In the genomic region with DNA sequence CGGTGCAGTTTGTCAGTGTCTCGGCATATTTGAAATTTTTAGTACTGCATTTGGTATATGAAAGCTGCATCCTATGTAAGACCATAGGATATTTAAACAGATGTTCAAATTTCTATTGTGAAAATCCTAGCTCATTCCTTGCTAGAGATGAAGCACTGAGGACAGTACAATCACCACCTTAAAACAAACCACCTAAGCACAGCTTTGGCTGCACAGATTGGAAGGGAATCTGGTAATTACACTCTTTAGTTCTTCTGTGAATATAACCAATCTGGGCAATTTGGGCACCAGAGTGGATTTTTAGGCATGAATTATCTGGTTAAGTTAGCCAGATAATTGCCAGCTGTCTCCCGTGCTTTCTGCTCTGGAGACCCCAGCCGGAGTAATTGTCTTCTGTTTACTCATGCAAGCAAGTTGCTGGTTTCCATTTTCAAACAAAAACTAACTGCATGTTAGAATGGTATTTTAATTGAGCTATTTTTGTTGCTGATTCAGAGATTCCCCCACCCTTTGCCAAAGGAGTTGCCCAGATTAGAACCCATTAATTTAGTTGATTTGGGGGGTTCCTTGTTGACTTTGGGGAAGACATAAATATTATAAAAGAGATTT, we compare ENCODE assay signal across 1 cellular context.
TF ChIP-seq lines count a peak whose summit lies in the region.

No MANE protein-coding gene starts in this region.

TF ChIP-seq in SK-N-SH, 30 proteins besides CTCF, POLR2A, EP300 and RAD21:
- TF ChIP-seq EZH2phosphoT487 (IDR thresholded peaks at IDR 0.05; ENCODE audit: borderline replicate concordance, low read depth) (no peak), TCF12 (IDR thresholded peaks at IDR 0.05) (no peak), RCOR1 (IDR thresholded peaks at IDR 0.05; ENCODE audit: low read length) (no peak), FOXJ3 (CRISPR knock-in tag; IDR thresholded peaks at IDR 0.05) (no peak), SIN3A (IDR thresholded peaks at IDR 0.05; ENCODE audit: borderline replicate concordance, low read depth, low read length) (no peak), FOXM1 (IDR thresholded peaks at IDR 0.05; ENCODE audit: low read depth) (no peak), GABPA (IDR thresholded peaks at IDR 0.05; ENCODE audit: low read depth) (no peak), TEAD4 (IDR thresholded peaks at IDR 0.05; ENCODE audit: borderline replicate concordance, insufficient read depth) (no peak), YY1 (IDR thresholded peaks at IDR 0.05; ENCODE audit: low read depth) (no peak), RFX5 (IDR thresholded peaks at IDR 0.05; ENCODE audit: low read length) (no peak), POLR2AphosphoS5 (IDR thresholded peaks at IDR 0.05; ENCODE audit: low read depth, low read length) (no peak), JUND (IDR thresholded peaks at IDR 0.05) (no peak), FOSL2 (IDR thresholded peaks at IDR 0.05; ENCODE audit: borderline replicate concordance, low read depth) (no peak), PBX3 (IDR thresholded peaks at IDR 0.05) (no peak)
- TF ChIP-seq, protein P1, sequence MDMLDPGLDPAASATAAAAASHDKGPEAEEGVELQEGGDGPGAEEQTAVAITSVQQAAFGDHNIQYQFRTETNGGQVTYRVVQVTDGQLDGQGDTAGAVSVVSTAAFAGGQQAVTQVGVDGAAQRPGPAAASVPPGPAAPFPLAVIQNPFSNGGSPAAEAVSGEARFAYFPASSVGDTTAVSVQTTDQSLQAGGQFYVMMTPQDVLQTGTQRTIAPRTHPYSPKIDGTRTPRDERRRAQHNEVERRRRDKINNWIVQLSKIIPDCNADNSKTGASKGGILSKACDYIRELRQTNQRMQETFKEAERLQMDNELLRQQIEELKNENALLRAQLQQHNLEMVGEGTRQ (IDR thresholded peaks at IDR 0.05; ENCODE audit: borderline replicate concordance, low read depth, low read length), result no peak
- TF ChIP-seq, protein P2, sequence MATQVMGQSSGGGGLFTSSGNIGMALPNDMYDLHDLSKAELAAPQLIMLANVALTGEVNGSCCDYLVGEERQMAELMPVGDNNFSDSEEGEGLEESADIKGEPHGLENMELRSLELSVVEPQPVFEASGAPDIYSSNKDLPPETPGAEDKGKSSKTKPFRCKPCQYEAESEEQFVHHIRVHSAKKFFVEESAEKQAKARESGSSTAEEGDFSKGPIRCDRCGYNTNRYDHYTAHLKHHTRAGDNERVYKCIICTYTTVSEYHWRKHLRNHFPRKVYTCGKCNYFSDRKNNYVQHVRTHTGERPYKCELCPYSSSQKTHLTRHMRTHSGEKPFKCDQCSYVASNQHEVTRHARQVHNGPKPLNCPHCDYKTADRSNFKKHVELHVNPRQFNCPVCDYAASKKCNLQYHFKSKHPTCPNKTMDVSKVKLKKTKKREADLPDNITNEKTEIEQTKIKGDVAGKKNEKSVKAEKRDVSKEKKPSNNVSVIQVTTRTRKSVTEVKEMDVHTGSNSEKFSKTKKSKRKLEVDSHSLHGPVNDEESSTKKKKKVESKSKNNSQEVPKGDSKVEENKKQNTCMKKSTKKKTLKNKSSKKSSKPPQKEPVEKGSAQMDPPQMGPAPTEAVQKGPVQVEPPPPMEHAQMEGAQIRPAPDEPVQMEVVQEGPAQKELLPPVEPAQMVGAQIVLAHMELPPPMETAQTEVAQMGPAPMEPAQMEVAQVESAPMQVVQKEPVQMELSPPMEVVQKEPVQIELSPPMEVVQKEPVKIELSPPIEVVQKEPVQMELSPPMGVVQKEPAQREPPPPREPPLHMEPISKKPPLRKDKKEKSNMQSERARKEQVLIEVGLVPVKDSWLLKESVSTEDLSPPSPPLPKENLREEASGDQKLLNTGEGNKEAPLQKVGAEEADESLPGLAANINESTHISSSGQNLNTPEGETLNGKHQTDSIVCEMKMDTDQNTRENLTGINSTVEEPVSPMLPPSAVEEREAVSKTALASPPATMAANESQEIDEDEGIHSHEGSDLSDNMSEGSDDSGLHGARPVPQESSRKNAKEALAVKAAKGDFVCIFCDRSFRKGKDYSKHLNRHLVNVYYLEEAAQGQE (IDR thresholded peaks at IDR 0.05; ENCODE audit: low read depth, low read length), result no peak
- TF ChIP-seq, protein P3, sequence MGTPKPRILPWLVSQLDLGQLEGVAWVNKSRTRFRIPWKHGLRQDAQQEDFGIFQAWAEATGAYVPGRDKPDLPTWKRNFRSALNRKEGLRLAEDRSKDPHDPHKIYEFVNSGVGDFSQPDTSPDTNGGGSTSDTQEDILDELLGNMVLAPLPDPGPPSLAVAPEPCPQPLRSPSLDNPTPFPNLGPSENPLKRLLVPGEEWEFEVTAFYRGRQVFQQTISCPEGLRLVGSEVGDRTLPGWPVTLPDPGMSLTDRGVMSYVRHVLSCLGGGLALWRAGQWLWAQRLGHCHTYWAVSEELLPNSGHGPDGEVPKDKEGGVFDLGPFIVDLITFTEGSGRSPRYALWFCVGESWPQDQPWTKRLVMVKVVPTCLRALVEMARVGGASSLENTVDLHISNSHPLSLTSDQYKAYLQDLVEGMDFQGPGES (IDR thresholded peaks at IDR 0.05; ENCODE audit: low read depth, low read length), result no peak
- TF ChIP-seq, protein P4, sequence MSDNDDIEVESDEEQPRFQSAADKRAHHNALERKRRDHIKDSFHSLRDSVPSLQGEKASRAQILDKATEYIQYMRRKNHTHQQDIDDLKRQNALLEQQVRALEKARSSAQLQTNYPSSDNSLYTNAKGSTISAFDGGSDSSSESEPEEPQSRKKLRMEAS (IDR thresholded peaks at IDR 0.05; ENCODE audit: low read depth), result no peak
